ENCODE assay signal across 10 cellular contexts in the genomic region with DNA sequence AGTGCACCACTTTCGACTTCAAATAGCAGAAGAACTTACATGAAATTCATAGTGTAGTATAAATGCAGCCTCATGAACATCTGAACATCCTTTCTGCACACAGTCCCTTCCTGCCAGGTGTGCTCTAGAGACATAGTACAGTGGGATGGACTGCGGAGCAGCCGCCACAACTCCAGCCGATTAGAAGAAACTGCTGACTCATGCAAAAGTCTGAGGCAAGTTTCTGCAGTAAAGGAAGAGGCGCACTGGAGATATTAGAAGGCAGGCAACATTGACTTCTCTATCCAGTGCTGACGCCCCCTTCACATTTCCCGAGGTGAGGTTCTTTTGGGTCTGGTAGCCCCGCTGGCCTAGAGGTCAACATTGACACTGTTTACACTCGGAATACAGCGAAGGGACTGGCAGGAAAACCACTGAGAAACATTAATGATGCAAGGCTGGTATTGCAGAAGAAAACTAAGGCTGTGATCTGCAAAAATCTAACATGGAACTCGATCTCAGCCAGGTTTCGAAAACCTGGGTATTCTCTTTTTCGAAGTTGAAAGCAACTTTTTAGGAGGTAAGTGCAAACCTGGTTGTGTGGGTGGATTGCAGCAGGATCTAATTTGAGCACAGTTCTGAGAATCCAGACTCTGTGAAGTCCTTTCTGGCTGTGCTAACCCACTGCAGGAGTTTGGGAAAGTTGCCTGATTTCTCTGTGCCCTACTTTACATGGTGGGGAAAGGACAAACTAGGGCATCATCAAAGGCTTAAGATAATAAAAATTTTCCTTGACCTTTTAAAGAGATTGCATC.
DNase-seq lines count a peak whose midpoint lies in the region; ATAC-seq, FAIRE-seq and TF ChIP-seq lines count a peak whose summit lies in the region.
"Had no signal": no experiment of that assay in that cellular context is flagged by ENCODE, and none has a peak within 500 bp of the region (broad histone marks: within the 10 kb centered on the region; RNA-seq: fewer than 3 reads in every experiment).

No MANE protein-coding gene starts in this region.

- H3K4me1 Mint-ChIP-seq in activated T-cell treated with anti-CD3 and anti-CD28 coated beads, Interleukin-2, amount 50 U/mL, for 24 hours (ENCODE audit: low read depth), result peaks cover 25% of the 10 kb centered on the region
- peaks cover 21% of the 10 kb centered on the region in 3 donors for H3K4me1 Mint-ChIP-seq in T-cell

- TF ChIP-seq POLR2A in H1 (IDR thresholded peaks at IDR 0.05; ENCODE audit: control extremely low read depth in 1 of 2, low read depth in 2 of 2, low read length in 2 of 2) (no peak), gastroesophageal sphincter (IDR thresholded peaks at IDR 0.05) (no peak)

- CTCF ChIA-PET in T-cell (lab: Charles Lee), result no interaction called here
- CTCF ChIA-PET in H1 (lab: Charles Lee; ENCODE audit: partially characterized antibody), result no interaction called here

- 90% methylated on average over 13 of the region's 13 CpGs; no CpG with 5 or more reads in 1 of the 2 experiments for WGBS in H1 (ENCODE audit: extremely low coverage in 1 of 2, insufficient coverage in 1 of 2, insufficient read length in 1 of 2, insufficient replicate concordance in 2 of 2, low coverage in 1 of 2, low lambda C conversion rate in 2 of 2, missing lambda C conversion rate in 1 of 2), 2 experiments
- WGBS in gastroesophageal sphincter (ENCODE audit: low coverage in 1 of 2), 2 donors, result 48 to 58% methylated on average over 6 to 13 of the region's 13 CpGs

- H3K4me3 ChIP-seq in H1 (ENCODE audit: extremely low read depth in 1 of 4, insufficient read depth in 2 of 4, low read depth in 3 of 4, low read length in 4 of 4), result no peak overlapping the region
- H3K4me3 ChIP-seq in gastroesophageal sphincter, result no peak overlapping the region
- H3K4me3 ChIP-seq: vagina had no signal

- H4K91ac ChIP-seq in H1 (replicated peaks; ENCODE audit: insufficient read length, low read length), result no peak overlapping the region

- H3K79me1 ChIP-seq in H1 (ENCODE audit: low read depth, low read length), result no peaks in the 10 kb centered on the region

- no peak overlapping the region for H2BK12ac ChIP-seq in H1 (ENCODE audit: low read depth, low read length)

- no peaks in the 10 kb centered on the region for H3K36me3 Mint-ChIP-seq in activated T-cell treated with anti-CD3 and anti-CD28 coated beads, Interleukin-2, amount 50 U/mL, for 24 hours (ENCODE audit: low read depth)
- H3K36me3 Mint-ChIP-seq in T-cell, result no peaks in the 10 kb centered on the region

- intact Hi-C loops in sciatic nerve (cut with DNase I), result no loop called here

- H3K14ac ChIP-seq in H1 (ENCODE audit: insufficient read length), result no peak overlapping the region

- H3K18ac ChIP-seq in H1 (ENCODE audit: extremely low read depth, low read length), result no peak overlapping the region

- no peak overlapping the region for H3K9ac ChIP-seq in H1 (replicated peaks in 1 of 4; ENCODE audit: extremely low read depth in 1 of 4, low read depth in 3 of 4, low read length in 3 of 4)

- no peaks in the 10 kb centered on the region for H3K23me2 ChIP-seq in H1 (ENCODE audit: low read depth, low read length)

- H2BK5ac ChIP-seq in H1 (ENCODE audit: low read depth, low read length), result no peak overlapping the region

- H3K4me1 ChIP-seq in H1 (replicated peaks in 1 of 4; ENCODE audit: control insufficient read depth in 3 of 4, insufficient read depth in 4 of 4, low read length in 3 of 4) (peaks cover 0 to 5% (median 1%) of the 10 kb centered on the region in 4 experiments; a peak in 2 of 7 replicates), gastroesophageal sphincter (peaks cover 0 to 22% (median 0%) of the 10 kb centered on the region in 3 donors)
- H3K4me1 ChIP-seq: vagina had no signal

- H3K9me3 ChIP-seq in H1 (ENCODE audit: insufficient read depth in 2 of 2, low read depth in 1 of 2, low read length in 1 of 2), result no peaks in the 10 kb centered on the region
- no peaks in the 10 kb centered on the region for H3K9me3 ChIP-seq in gastroesophageal sphincter
- H3K9me3 ChIP-seq: vagina had no signal

- DNase-seq in activated T-cell treated with anti-CD3 and anti-CD28 coated beads, Interleukin-2, amount 50 U/mL, for 24 hours, result no peak
- DNase-seq in activated T-cell treated with anti-CD3 and anti-CD28 coated beads, Interleukin-2, amount 50 U/mL, for 1 hour, result no peak
- DNase-seq in T-cell (no peak), H1 (ENCODE audit: low read depth in 1 of 2, low spot score in 2 of 2) (no peak), sciatic nerve (ENCODE audit: low spot score) (no peak), COLO668 (lab: John Stamatoyannopoulos, UW; ENCODE audit: unreplicated experiment) (no peak)
- DNase-seq: NCI-H1105 had no signal

- H2AK5ac ChIP-seq in H1 (ENCODE audit: low read depth, low read length), result no peak overlapping the region

- TF ChIP-seq RAD21 in H1 (IDR thresholded peaks at IDR 0.05 in 1 of 2, conservative IDR thresholded peaks at IDR 0.05 in 1 of 2; ENCODE audit: low read depth in 2 of 2, low read length in 2 of 2), result no peak

- H3K27ac ChIP-seq in H1 (ENCODE audit: low read depth, low read length) (no peak overlapping the region), gastroesophageal sphincter (no peak overlapping the region)

- peak; percentile 19 to 55 (median 38) for ATAC-seq in T-cell (replicated peaks in 1 of 4)
- ATAC-seq in sciatic nerve, result peak; percentile 45
- ATAC-seq in HG03442 (IDR thresholded peaks at IDR 0.05; ENCODE audit: unreplicated experiment), result no peak
- no peak for ATAC-seq in gastroesophageal sphincter

- no peaks in the 10 kb centered on the region for H3K79me2 ChIP-seq in H1 (ENCODE audit: control insufficient read depth in 1 of 2, insufficient read depth in 2 of 2, low read length in 2 of 2)

- H3K36me3 ChIP-seq in H1 (ENCODE audit: control insufficient read depth in 2 of 4, insufficient read depth in 4 of 4, low read length in 3 of 4) (no peaks in the 10 kb centered on the region), gastroesophageal sphincter (no peaks in the 10 kb centered on the region)
- H3K36me3 ChIP-seq: vagina had no signal

- H3K23ac ChIP-seq in H1 (ENCODE audit: insufficient read length), result no peak overlapping the region

- H3K56ac ChIP-seq in H1 (replicated peaks; ENCODE audit: insufficient read length, low read depth, low read length), result no peak overlapping the region

- H4K5ac ChIP-seq in H1 (ENCODE audit: insufficient read length, low read depth, low read length), result no peak overlapping the region

- H3K27me3 ChIP-seq in H1 (replicated peaks in 1 of 4; ENCODE audit: control insufficient read depth in 3 of 4, extremely low read depth in 1 of 4, insufficient read depth in 3 of 4, low read length in 3 of 4) (no peaks in the 10 kb centered on the region), gastroesophageal sphincter (no peaks in the 10 kb centered on the region)
- H3K27me3 ChIP-seq: vagina had no signal

- no peak overlapping the region for H2BK20ac ChIP-seq in H1 (ENCODE audit: low read length)

- H3K4me2 ChIP-seq in H1 (ENCODE audit: insufficient read depth in 1 of 2, low read depth in 2 of 2, low read length in 2 of 2), result no peak overlapping the region

- TF ChIP-seq CTCF in H1 (IDR thresholded peaks at IDR 0.05; ENCODE audit: control extremely low read depth in 1 of 3, insufficient read depth in 1 of 3, low read depth in 1 of 3, low read length in 3 of 3), result no peak
- no peak for TF ChIP-seq CTCF in gastroesophageal sphincter (IDR thresholded peaks at IDR 0.05)

- H2BK120ac ChIP-seq in H1 (replicated peaks; ENCODE audit: low read depth, low read length), result no peak overlapping the region

- H2BK15ac ChIP-seq in H1 (ENCODE audit: low read length), result no peak overlapping the region

- H3K27me3 Mint-ChIP-seq in activated T-cell treated with anti-CD3 and anti-CD28 coated beads, Interleukin-2, amount 50 U/mL, for 24 hours, result no peaks in the 10 kb centered on the region
- H3K27me3 Mint-ChIP-seq in T-cell, result no peaks in the 10 kb centered on the region

- no peaks in the 10 kb centered on the region for H3K9me3 Mint-ChIP-seq in activated T-cell treated with anti-CD3 and anti-CD28 coated beads, Interleukin-2, amount 50 U/mL, for 24 hours
- no peaks in the 10 kb centered on the region for H3K9me3 Mint-ChIP-seq in T-cell

- no peaks in the 10 kb centered on the region for H4K20me1 ChIP-seq in H1 (replicated peaks in 1 of 2; ENCODE audit: control insufficient read depth in 1 of 2, insufficient read depth in 2 of 2, low read length in 2 of 2)

- peak overlapping the region; percentile 61 for H3K4me3 Mint-ChIP-seq in activated T-cell treated with anti-CD3 and anti-CD28 coated beads, Interleukin-2, amount 50 U/mL, for 24 hours
- H3K4me3 Mint-ChIP-seq in T-cell, result peak overlapping the region; percentile 54 to 73 (median 56)

- H3K4ac ChIP-seq in H1 (replicated peaks; ENCODE audit: insufficient read length, low read depth, low read length), result no peak overlapping the region

- H4K8ac ChIP-seq in H1 (ENCODE audit: extremely low read depth, insufficient read depth, low read length), result no peak overlapping the region

- no peak for TF ChIP-seq EP300 in H1 (IDR thresholded peaks at IDR 0.05; ENCODE audit: borderline replicate concordance in 1 of 2, low read depth in 2 of 2, low read length in 2 of 2)
- no peak for TF ChIP-seq EP300 in gastroesophageal sphincter (IDR thresholded peaks at IDR 0.05)

- peak overlapping the region; percentile 87 for H3K27ac Mint-ChIP-seq in activated T-cell treated with anti-CD3 and anti-CD28 coated beads, Interleukin-2, amount 50 U/mL, for 24 hours
- H3K27ac Mint-ChIP-seq in T-cell, result peak overlapping the region; percentile 45 to 58

- FAIRE-seq in H1 (lab: Jason Lieb, UNC), result no peak

- POLR2A ChIA-PET in T-cell (lab: Charles Lee) (no interaction called here), H1 (lab: Charles Lee; ENCODE audit: partially characterized antibody) (interaction anchor here (0.9 kb wide), 1 partner anchor 684 kb away, joined by 3 read pairs; no protein-coding TSS in a partner anchor)

- H2AFZ ChIP-seq in H1 (ENCODE audit: low read length), result peak overlapping the region; percentile 75; the same call in 1 of the 2 replicates

TF ChIP-seq in H1, 55 proteins besides CTCF, POLR2A, EP300 and RAD21:
- TF ChIP-seq, protein P1, sequence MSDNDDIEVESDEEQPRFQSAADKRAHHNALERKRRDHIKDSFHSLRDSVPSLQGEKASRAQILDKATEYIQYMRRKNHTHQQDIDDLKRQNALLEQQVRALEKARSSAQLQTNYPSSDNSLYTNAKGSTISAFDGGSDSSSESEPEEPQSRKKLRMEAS (IDR thresholded peaks at IDR 0.05), result no peak
- TF ChIP-seq MAFK (IDR thresholded peaks at IDR 0.05; ENCODE audit: low read depth, low read length), result peak; percentile 97
- TF ChIP-seq BACH1 (IDR thresholded peaks at IDR 0.05; ENCODE audit: low read length), result peak; percentile 79
- no peak for TF ChIP-seq RFX5 (IDR thresholded peaks at IDR 0.05; ENCODE audit: borderline replicate concordance, low read depth, low read length)
TF ChIP-seq in H1: peak in this region for 2.

Comparison
In these comparisons a context has a peak if more than half of its experiments do, and no peak if none do; other contexts are left out.
1. ATAC-seq: peak in T-cell (4 of 4) and sciatic nerve (single experiment); none in HG03442 (single experiment) and gastroesophageal sphincter (single experiment).